In genomic region chr16:2915196-2915929, GRCh38 we compare ENCODE assay signal across 1 cellular context.
TF ChIP-seq lines count a peak whose summit lies in the region.

No MANE protein-coding gene starts in this region.

TF ChIP-seq in HEK293, 187 proteins besides CTCF, POLR2A, EP300 and RAD21 (continues in another document):
- TF ChIP-seq MYNN (tag by site-specific recombination; IDR thresholded peaks at IDR 0.05; ENCODE audit: borderline replicate concordance) (no peak), KLF10 (tag by site-specific recombination; IDR thresholded peaks at IDR 0.05) (peak; percentile 22; the same call in 1 of the 2 replicates), ZBTB21 (tag by site-specific recombination; IDR thresholded peaks at IDR 0.05) (no peak), ZNF223 (tag by site-specific recombination; IDR thresholded peaks at IDR 0.05) (no peak), ZNF585B (tag by site-specific recombination; IDR thresholded peaks at IDR 0.05) (no peak), ZNF362 (tag by site-specific recombination; IDR thresholded peaks at IDR 0.05) (peak; percentile 29; the same call in 1 of the 2 replicates), ZNF707 (tag by site-specific recombination; IDR thresholded peaks at IDR 0.05) (no peak), ZNF248 (tag by site-specific recombination; IDR thresholded peaks at IDR 0.05) (no peak), ZNF785 (tag by site-specific recombination; IDR thresholded peaks at IDR 0.05) (no peak), ZNF561 (tag by site-specific recombination; IDR thresholded peaks at IDR 0.05; ENCODE audit: borderline replicate concordance) (no peak), ZNF624 (tag by site-specific recombination; IDR thresholded peaks at IDR 0.05) (no peak), ZNF558 (tag by site-specific recombination; IDR thresholded peaks at IDR 0.05) (no peak), GLIS1 (tag by site-specific recombination; IDR thresholded peaks at IDR 0.05) (no peak), ZNF404 (tag by site-specific recombination; IDR thresholded peaks at IDR 0.05) (no peak), KLF16 (tag by site-specific recombination; IDR thresholded peaks at IDR 0.05) (no peak), ZSCAN16 (tag by site-specific recombination; IDR thresholded peaks at IDR 0.05) (no peak), ZNF510 (tag by site-specific recombination; IDR thresholded peaks at IDR 0.05; ENCODE audit: insufficient replicate concordance) (no peak), KLF9 (tag by site-specific recombination; IDR thresholded peaks at IDR 0.05; ENCODE audit: low read depth) (no peak), ZNF660 (tag by site-specific recombination; IDR thresholded peaks at IDR 0.05) (no peak), SP2 (tag by site-specific recombination; IDR thresholded peaks at IDR 0.05) (peak; percentile 35; the same call in 1 of the 2 replicates), ZBTB17 (tag by site-specific recombination; IDR thresholded peaks at IDR 0.05) (peak; percentile 80; the same call in 1 of the 2 replicates), ZNF530 (tag by site-specific recombination; IDR thresholded peaks at IDR 0.05; ENCODE audit: low read depth) (no peak), ZBTB7A (tag by site-specific recombination; IDR thresholded peaks at IDR 0.05; ENCODE audit: low read depth) (no peak), SP7 (tag by site-specific recombination; IDR thresholded peaks at IDR 0.05) (peak; percentile 67), FEZF1 (tag by site-specific recombination; IDR thresholded peaks at IDR 0.05) (no peak), ZNF157 (tag by site-specific recombination; IDR thresholded peaks at IDR 0.05) (no peak), ZBTB1 (tag by site-specific recombination; IDR thresholded peaks at IDR 0.05) (no peak), ZNF266 (tag by site-specific recombination; IDR thresholded peaks at IDR 0.05; ENCODE audit: low read depth) (no peak), EGR2 (tag by site-specific recombination; IDR thresholded peaks at IDR 0.05; ENCODE audit: low read depth) (peak; percentile 78), ZIC2 (tag by site-specific recombination; IDR thresholded peaks at IDR 0.05) (no peak), OVOL3 (tag by site-specific recombination; IDR thresholded peaks at IDR 0.05) (no peak), SALL2 (tag by site-specific recombination; IDR thresholded peaks at IDR 0.05; ENCODE audit: borderline replicate concordance) (no peak), ZNF10 (tag by site-specific recombination; IDR thresholded peaks at IDR 0.05) (no peak), ZNF529 (tag by site-specific recombination; IDR thresholded peaks at IDR 0.05; ENCODE audit: insufficient replicate concordance) (no peak), MEIS1 (CRISPR knock-in tag; IDR thresholded peaks at IDR 0.05; ENCODE audit: borderline replicate concordance) (no peak), ZNF280D (tag by site-specific recombination; IDR thresholded peaks at IDR 0.05) (no peak), BCL11B (tag by site-specific recombination; IDR thresholded peaks at IDR 0.05; ENCODE audit: low read depth) (no peak), ZNF629 (tag by site-specific recombination; IDR thresholded peaks at IDR 0.05) (no peak), ZNF560 (tag by site-specific recombination; IDR thresholded peaks at IDR 0.05; ENCODE audit: borderline replicate concordance) (no peak), ZNF521 (tag by site-specific recombination; IDR thresholded peaks at IDR 0.05) (no peak), ZNF747 (tag by site-specific recombination; IDR thresholded peaks at IDR 0.05) (no peak)
- TF ChIP-seq, protein P1, sequence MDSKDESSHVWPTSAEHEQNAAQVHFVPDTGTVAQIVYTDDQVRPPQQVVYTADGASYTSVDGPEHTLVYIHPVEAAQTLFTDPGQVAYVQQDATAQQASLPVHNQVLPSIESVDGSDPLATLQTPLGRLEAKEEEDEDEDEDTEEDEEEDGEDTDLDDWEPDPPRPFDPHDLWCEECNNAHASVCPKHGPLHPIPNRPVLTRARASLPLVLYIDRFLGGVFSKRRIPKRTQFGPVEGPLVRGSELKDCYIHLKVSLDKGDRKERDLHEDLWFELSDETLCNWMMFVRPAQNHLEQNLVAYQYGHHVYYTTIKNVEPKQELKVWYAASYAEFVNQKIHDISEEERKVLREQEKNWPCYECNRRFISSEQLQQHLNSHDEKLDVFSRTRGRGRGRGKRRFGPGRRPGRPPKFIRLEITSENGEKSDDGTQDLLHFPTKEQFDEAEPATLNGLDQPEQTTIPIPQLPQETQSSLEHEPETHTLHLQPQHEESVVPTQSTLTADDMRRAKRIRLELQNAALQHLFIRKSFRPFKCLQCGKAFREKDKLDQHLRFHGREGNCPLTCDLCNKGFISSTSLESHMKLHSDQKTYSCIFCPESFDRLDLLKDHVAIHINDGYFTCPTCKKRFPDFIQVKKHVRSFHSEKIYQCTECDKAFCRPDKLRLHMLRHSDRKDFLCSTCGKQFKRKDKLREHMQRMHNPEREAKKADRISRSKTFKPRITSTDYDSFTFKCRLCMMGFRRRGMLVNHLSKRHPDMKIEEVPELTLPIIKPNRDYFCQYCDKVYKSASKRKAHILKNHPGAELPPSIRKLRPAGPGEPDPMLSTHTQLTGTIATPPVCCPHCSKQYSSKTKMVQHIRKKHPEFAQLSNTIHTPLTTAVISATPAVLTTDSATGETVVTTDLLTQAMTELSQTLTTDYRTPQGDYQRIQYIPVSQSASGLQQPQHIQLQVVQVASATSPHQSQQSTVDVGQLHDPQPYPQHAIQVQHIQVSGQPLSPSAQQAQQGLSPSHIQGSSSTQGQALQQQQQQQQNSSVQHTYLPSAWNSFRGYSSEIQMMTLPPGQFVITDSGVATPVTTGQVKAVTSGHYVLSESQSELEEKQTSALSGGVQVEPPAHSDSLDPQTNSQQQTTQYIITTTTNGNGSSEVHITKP (tag by site-specific recombination; IDR thresholded peaks at IDR 0.05) = peak; percentile 61; the same call in 1 of the 2 replicates
- TF ChIP-seq, protein P2, sequence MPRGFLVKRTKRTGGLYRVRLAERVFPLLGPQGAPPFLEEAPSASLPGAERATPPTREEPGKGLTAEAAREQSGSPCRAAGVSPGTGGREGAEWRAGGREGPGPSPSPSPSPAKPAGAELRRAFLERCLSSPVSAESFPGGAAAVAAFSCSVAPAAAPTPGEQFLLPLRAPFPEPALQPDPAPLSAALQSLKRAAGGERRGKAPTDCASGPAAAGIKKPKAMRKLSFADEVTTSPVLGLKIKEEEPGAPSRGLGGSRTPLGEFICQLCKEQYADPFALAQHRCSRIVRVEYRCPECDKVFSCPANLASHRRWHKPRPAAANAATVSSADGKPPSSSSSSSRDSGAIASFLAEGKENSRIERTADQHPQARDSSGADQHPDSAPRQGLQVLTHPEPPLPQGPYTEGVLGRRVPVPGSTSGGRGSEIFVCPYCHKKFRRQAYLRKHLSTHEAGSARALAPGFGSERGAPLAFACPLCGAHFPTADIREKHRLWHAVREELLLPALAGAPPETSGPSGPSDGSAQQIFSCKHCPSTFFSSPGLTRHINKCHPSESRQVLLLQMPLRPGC (tag by site-specific recombination; IDR thresholded peaks at IDR 0.05) = no peak
- TF ChIP-seq, protein P3, sequence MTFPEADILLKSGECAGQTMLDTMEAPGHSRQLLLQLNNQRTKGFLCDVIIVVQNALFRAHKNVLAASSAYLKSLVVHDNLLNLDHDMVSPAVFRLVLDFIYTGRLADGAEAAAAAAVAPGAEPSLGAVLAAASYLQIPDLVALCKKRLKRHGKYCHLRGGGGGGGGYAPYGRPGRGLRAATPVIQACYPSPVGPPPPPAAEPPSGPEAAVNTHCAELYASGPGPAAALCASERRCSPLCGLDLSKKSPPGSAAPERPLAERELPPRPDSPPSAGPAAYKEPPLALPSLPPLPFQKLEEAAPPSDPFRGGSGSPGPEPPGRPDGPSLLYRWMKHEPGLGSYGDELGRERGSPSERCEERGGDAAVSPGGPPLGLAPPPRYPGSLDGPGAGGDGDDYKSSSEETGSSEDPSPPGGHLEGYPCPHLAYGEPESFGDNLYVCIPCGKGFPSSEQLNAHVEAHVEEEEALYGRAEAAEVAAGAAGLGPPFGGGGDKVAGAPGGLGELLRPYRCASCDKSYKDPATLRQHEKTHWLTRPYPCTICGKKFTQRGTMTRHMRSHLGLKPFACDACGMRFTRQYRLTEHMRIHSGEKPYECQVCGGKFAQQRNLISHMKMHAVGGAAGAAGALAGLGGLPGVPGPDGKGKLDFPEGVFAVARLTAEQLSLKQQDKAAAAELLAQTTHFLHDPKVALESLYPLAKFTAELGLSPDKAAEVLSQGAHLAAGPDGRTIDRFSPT (tag by site-specific recombination; IDR thresholded peaks at IDR 0.05) = no peak
- TF ChIP-seq, protein P4, sequence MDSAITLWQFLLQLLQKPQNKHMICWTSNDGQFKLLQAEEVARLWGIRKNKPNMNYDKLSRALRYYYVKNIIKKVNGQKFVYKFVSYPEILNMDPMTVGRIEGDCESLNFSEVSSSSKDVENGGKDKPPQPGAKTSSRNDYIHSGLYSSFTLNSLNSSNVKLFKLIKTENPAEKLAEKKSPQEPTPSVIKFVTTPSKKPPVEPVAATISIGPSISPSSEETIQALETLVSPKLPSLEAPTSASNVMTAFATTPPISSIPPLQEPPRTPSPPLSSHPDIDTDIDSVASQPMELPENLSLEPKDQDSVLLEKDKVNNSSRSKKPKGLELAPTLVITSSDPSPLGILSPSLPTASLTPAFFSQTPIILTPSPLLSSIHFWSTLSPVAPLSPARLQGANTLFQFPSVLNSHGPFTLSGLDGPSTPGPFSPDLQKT (IDR thresholded peaks at IDR 0.05; ENCODE audit: borderline replicate concordance, low read depth, low read length) = no peak
- TF ChIP-seq, protein P5, sequence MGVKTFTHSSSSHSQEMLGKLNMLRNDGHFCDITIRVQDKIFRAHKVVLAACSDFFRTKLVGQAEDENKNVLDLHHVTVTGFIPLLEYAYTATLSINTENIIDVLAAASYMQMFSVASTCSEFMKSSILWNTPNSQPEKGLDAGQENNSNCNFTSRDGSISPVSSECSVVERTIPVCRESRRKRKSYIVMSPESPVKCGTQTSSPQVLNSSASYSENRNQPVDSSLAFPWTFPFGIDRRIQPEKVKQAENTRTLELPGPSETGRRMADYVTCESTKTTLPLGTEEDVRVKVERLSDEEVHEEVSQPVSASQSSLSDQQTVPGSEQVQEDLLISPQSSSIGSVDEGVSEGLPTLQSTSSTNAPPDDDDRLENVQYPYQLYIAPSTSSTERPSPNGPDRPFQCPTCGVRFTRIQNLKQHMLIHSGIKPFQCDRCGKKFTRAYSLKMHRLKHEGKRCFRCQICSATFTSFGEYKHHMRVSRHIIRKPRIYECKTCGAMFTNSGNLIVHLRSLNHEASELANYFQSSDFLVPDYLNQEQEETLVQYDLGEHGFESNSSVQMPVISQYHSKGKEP (tag by site-specific recombination; IDR thresholded peaks at IDR 0.05) = no peak
- TF ChIP-seq, protein P6, sequence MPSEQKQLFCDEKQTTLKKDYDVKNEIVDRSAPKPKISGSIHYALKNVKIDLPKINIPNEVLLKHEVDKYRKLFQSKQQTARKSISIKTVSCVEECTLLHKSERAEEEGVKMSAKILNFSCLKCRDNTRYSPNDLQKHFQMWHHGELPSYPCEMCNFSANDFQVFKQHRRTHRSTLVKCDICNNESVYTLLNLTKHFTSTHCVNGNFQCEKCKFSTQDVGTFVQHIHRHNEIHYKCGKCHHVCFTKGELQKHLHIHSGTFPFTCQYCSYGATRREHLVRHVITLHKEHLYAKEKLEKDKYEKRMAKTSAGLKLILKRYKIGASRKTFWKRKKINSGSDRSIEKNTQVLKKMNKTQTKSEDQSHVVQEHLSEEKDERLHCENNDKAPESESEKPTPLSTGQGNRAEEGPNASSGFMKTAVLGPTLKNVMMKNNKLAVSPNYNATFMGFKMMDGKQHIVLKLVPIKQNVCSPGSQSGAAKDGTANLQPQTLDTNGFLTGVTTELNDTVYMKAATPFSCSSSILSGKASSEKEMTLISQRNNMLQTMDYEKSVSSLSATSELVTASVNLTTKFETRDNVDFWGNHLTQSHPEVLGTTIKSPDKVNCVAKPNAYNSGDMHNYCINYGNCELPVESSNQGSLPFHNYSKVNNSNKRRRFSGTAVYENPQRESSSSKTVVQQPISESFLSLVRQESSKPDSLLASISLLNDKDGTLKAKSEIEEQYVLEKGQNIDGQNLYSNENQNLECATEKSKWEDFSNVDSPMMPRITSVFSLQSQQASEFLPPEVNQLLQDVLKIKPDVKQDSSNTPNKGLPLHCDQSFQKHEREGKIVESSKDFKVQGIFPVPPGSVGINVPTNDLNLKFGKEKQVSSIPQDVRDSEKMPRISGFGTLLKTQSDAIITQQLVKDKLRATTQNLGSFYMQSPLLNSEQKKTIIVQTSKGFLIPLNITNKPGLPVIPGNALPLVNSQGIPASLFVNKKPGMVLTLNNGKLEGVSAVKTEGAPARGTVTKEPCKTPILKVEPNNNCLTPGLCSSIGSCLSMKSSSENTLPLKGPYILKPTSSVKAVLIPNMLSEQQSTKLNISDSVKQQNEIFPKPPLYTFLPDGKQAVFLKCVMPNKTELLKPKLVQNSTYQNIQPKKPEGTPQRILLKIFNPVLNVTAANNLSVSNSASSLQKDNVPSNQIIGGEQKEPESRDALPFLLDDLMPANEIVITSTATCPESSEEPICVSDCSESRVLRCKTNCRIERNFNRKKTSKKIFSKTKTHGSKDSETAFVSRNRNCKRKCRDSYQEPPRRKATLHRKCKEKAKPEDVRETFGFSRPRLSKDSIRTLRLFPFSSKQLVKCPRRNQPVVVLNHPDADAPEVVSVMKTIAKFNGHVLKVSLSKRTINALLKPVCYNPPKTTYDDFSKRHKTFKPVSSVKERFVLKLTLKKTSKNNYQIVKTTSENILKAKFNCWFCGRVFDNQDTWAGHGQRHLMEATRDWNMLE (tag by site-specific recombination; conservative IDR thresholded peaks at IDR 0.05; ENCODE audit: low read depth) = no peak
